23 cellular contexts compared by ENCODE assay signal in genomic region chr18:29647700-29648099, GRCh38.
"Had no signal": no experiment of that assay in that cellular context is flagged by ENCODE, and none has a peak within 500 bp of the region (broad histone marks: within the 10 kb centered on the region; RNA-seq: fewer than 3 reads in every experiment).

No MANE protein-coding gene starts in this region.

- ATAC-seq: natural killer cell; psoas muscle; right cardiac atrium; sciatic nerve; stimulated activated memory B cell treated with anti-CD40 and anti-IgM and Interleukin-4, amounts not matched to agents 10 μg/mL and 1 μg/mL and 100 μg/mL, for 72 hours; stimulated activated naive CD8-positive, alpha-beta T cell treated with anti-CD3 and anti-CD28 coated beads, Interleukin-15, amount 100 ng/mL, for 72 hours; stimulated activated naive CD8-positive, alpha-beta T cell treated with anti-CD3 and anti-CD28 coated beads, Interleukin-15, Interleukin-2, amounts not matched to agents 100 U/mL and 50 U/mL, for 24 hours; upper lobe of right lung had no signal

- DNase-seq: natural killer cell; occipital lobe; ovary; posterior cingulate gyrus; psoas muscle; right cardiac atrium; spleen; stimulated activated CD4-positive, alpha-beta T cell treated with anti-CD3 and anti-CD28 coated beads, Interleukin-12 subunit alpha, Interleukin-12 subunit beta, amount 100 ng/mL, for 4 hours; stimulated activated CD4-positive, alpha-beta T cell treated with anti-CD3 and anti-CD28 coated beads, Interleukin-1b, Interleukin-23, amount 100 ng/mL, for 48 hours; stimulated activated CD4-positive, alpha-beta T cell treated with anti-CD3 and anti-CD28 coated beads, Interleukin-4, amount 100 ng/mL, for 1 hour; stimulated activated CD4-positive, alpha-beta T cell treated with anti-CD3 and anti-CD28 coated beads, Interleukin-4, amount 100 ng/mL, for 4 hours; stimulated activated CD8-positive, alpha-beta memory T cell treated with anti-CD3 and anti-CD28 coated beads, Interleukin-4, amount 100 ng/mL, for 48 hours; stimulated activated naive CD4-positive, alpha-beta T cell; stimulated activated naive CD8-positive, alpha-beta T cell treated with anti-CD3 and anti-CD28 coated beads, Interleukin-15, amount 100 ng/mL, for 72 hours; stimulated activated naive CD8-positive, alpha-beta T cell treated with anti-CD3 and anti-CD28 coated beads, Interleukin-15, Interleukin-2, amounts not matched to agents 100 U/mL and 50 U/mL, for 24 hours; substantia nigra; testis; tibial artery; transverse colon; upper lobe of right lung; uterus had no signal
